ENCODE assay signal across 15 cellular contexts in genomic region chr2:43539436-43539835, GRCh38. TPM values are rescaled to one million over a fixed set of nuclear protein-coding genes. Genes with fewer than 3 reads are reported as not detected.
DNase-seq lines count a peak whose midpoint lies in the region; ATAC-seq, FAIRE-seq and TF ChIP-seq lines count a peak whose summit lies in the region.
"Had no signal": no experiment of that assay in that cellular context is flagged by ENCODE, and none has a peak within 500 bp of the region (broad histone marks: within the 10 kb centered on the region; RNA-seq: fewer than 3 reads in every experiment).

No MANE protein-coding gene starts in this region.

- TF ChIP-seq POLR2A in sigmoid colon (IDR thresholded peaks at IDR 0.05): no peak
- TF ChIP-seq POLR2A in uterus (IDR thresholded peaks at IDR 0.05): no peak

- H3K4me3 ChIP-seq in right atrium auricular region (no peak overlapping the region), fibroblast of mammary gland (ENCODE audit: control insufficient read depth, low read depth, low read length) (no peak overlapping the region), sigmoid colon (no peak overlapping the region), uterus (no peak overlapping the region)

- H3K4me1 ChIP-seq in right atrium auricular region (no peaks in the 10 kb centered on the region), sigmoid colon (peaks cover 0 to 41% (median 20%) of the 10 kb centered on the region in 4 donors), uterus (no peaks in the 10 kb centered on the region)

- no peak for TF ChIP-seq EP300 in sigmoid colon (IDR thresholded peaks at IDR 0.05)

- TF ChIP-seq CTCF in right atrium auricular region (IDR thresholded peaks at IDR 0.05): no peak
- no peak for TF ChIP-seq CTCF in fibroblast of mammary gland (conservative IDR thresholded peaks at IDR 0.05; ENCODE audit: control insufficient read depth, insufficient read depth, low read depth, low read length)
- TF ChIP-seq CTCF in sigmoid colon (IDR thresholded peaks at IDR 0.05): no peak
- TF ChIP-seq CTCF in uterus (IDR thresholded peaks at IDR 0.05): no peak

- whole genome bisulfite sequencing in sigmoid colon, 2 donors: 92 to 95% methylated on average over 5 of the region's 5 CpGs

- H3K27me3 ChIP-seq in right atrium auricular region: no peaks in the 10 kb centered on the region
- no peaks in the 10 kb centered on the region for H3K27me3 ChIP-seq in sigmoid colon
- H3K27me3 ChIP-seq in uterus: no peaks in the 10 kb centered on the region

- ATAC-seq in left cardiac atrium: no peak
- ATAC-seq: activated naive CD8-positive, alpha-beta T cell treated with anti-CD3 and anti-CD28 coated beads, Interleukin-2, amount 50 U/mL, for 24 hours; effector memory CD8-positive, alpha-beta T cell had no signal

- H3K9me3 ChIP-seq in right atrium auricular region (no peaks in the 10 kb centered on the region), sigmoid colon (no peaks in the 10 kb centered on the region), uterus (no peaks in the 10 kb centered on the region)

- DNase-seq in right atrium auricular region (ENCODE audit: low spot score): no peak
- DNase-seq in left cardiac atrium: no peak
- DNase-seq in fibroblast of mammary gland (ENCODE audit: low read depth): peak; percentile 30
- DNase-seq in sigmoid colon: no peak
- no peak for DNase-seq in uterus
- no peak for DNase-seq in frontal cortex (ENCODE audit: low spot score in 2 of 2)
- no peak for DNase-seq in NCI-H526 (lab: John Stamatoyannopoulos, UW)
- no peak for DNase-seq in NCI-H2081 treated with DMSO at 0.1 percent for 48 hours (lab: John Stamatoyannopoulos, UW)
- DNase-seq: activated CD4-positive, alpha-beta memory T cell treated with anti-CD3 and anti-CD28 coated beads for 36 hours; activated naive CD8-positive, alpha-beta T cell treated with anti-CD3 and anti-CD28 coated beads, Interleukin-2, amount 50 U/mL, for 24 hours; effector memory CD8-positive, alpha-beta T cell; NCI-H187 treated with DMSO at 0.1 percent for 48 hours; stimulated activated CD4-positive, alpha-beta T cell treated with anti-CD3 and anti-CD28 coated beads, Interleukin-2, amount 100 ng/mL, for 24 hours had no signal

- no peaks in the 10 kb centered on the region for H3K36me3 ChIP-seq in right atrium auricular region
- H3K36me3 ChIP-seq in sigmoid colon: no peaks in the 10 kb centered on the region
- H3K36me3 ChIP-seq in uterus: no peaks in the 10 kb centered on the region

- H3K27ac ChIP-seq in right atrium auricular region (peak overlapping the region; percentile 49 to 55), sigmoid colon (peak overlapping the region; percentile 42 to 77 (median 63)), uterus (peak overlapping the region; percentile 65 to 71)

- no peak for FAIRE-seq in frontal cortex (lab: Jason Lieb, UNC)
- FAIRE-seq: H1, islet of Langerhans had no signal

- intact Hi-C loops in left cardiac atrium (cut with DNase I): no loop called here
- intact Hi-C loops in sigmoid colon (cut with DNase I): loop anchor here (5.0 kb wide), 1 partner anchor 312 kb away; the partner anchor contains the start of gene ZFP36L2
- intact Hi-C loops in uterus (cut with DNase I; ENCODE audit: low total_unique reads): no loop called here

RNA-seq across cellular contexts. Expression of gene THADA, which starts 56.4 kb away (rescaled TPM):
- total RNA-seq in right atrium auricular region (10 to 100 TPM; 14.5 to 16.1 TPM), left cardiac atrium (10 to 100 TPM; 19.2 to 21.5 TPM), sigmoid colon (10 to 100 TPM; 20.2 to 35.2 (median 29.6) TPM), uterus (10 to 100 TPM; 31.2 to 68.8 (median 54.9) TPM), frontal cortex (32.6 TPM)
- polyA plus RNA-seq in sigmoid colon: 10 to 100 TPM in 1 of 3 donors, 1 to 10 TPM in 2; 4.4 to 14.0 (median 9.0) TPM
